26 cellular contexts compared by ENCODE assay signal in genomic region chr14:39006721-39007410, GRCh38.
"Had no signal": no experiment of that assay in that cellular context is flagged by ENCODE, and none has a peak within 500 bp of the region (broad histone marks: within the 10 kb centered on the region; RNA-seq: fewer than 3 reads in every experiment).

No MANE protein-coding gene starts in this region.

- DNase-seq: activated CD4-positive, alpha-beta T cell treated with anti-CD3 and anti-CD28 coated beads, Interleukin-2, amount 10 ng/mL, durations not matched to agents 24 days and 14 days; activated CD4-positive, CD25-positive, alpha-beta regulatory T cell; activated CD8-positive, alpha-beta T cell treated with anti-CD3 and anti-CD28 coated beads for 36 hours; activated naive CD4-positive, alpha-beta T cell; activated naive CD8-positive, alpha-beta T cell treated with anti-CD3 and anti-CD28 coated beads, Interleukin-2, amount 10 ng/mL, durations not matched to agents 7 days and 5 days; activated T-cell treated with anti-CD3 and anti-CD28 coated beads, Interleukin-2, amount 50 U/mL, for 1 hour; aorta; cerebellar nuclear complex; dermis blood vessel endothelial cell; effector memory CD4-positive, alpha-beta T cell; heart left ventricle; immature natural killer cell; left ventricle myocardium superior; mucosa of descending colon; naive B cell; right cardiac atrium; stimulated activated CD4-positive, alpha-beta T cell treated with anti-CD3 and anti-CD28 coated beads, Interleukin-15, amount 100 ng/mL, for 24 hours; stimulated activated CD4-positive, alpha-beta T cell treated with anti-CD3 and anti-CD28 coated beads, Interleukin-2, amount 100 ng/mL, for 48 hours; T-cell had no signal

- H3K27ac Mint-ChIP-seq: activated CD4-positive, alpha-beta T cell treated with anti-CD3 and anti-CD28 coated beads, Interleukin-2, amount 10 ng/mL, durations not matched to agents 24 days and 14 days; activated CD8-positive, alpha-beta T cell treated with anti-CD3 and anti-CD28 coated beads for 36 hours; activated naive CD8-positive, alpha-beta T cell treated with anti-CD3 and anti-CD28 coated beads, Interleukin-2, amount 10 ng/mL, durations not matched to agents 7 days and 5 days; activated T-helper 17 cell treated with anti-CD3 and anti-CD28 coated beads, Interleukin-2, amount 50 U/mL, for 72 hours; immature natural killer cell; naive B cell; stimulated activated naive CD8-positive, alpha-beta T cell treated with anti-CD3 and anti-CD28 coated beads, Interleukin-15, Interleukin-2, amounts not matched to agents 100 ng/mL and 50 ng/mL, for 24 hours; T-cell had no signal

- H3K4me3 Mint-ChIP-seq: activated CD4-positive, alpha-beta T cell treated with anti-CD3 and anti-CD28 coated beads, Interleukin-2, amount 10 ng/mL, durations not matched to agents 24 days and 14 days; activated CD8-positive, alpha-beta T cell treated with anti-CD3 and anti-CD28 coated beads for 36 hours; activated naive CD8-positive, alpha-beta T cell treated with anti-CD3 and anti-CD28 coated beads, Interleukin-2, amount 10 ng/mL, durations not matched to agents 7 days and 5 days; activated T-helper 17 cell treated with anti-CD3 and anti-CD28 coated beads, Interleukin-2, amount 50 U/mL, for 72 hours; immature natural killer cell; naive B cell; neural crest cell; stimulated activated naive CD8-positive, alpha-beta T cell treated with anti-CD3 and anti-CD28 coated beads, Interleukin-15, Interleukin-2, amounts not matched to agents 100 ng/mL and 50 ng/mL, for 24 hours; T-cell had no signal

- H3K4me1 ChIP-seq: gastroesophageal sphincter, prostate gland, tibial nerve had no signal

- H3K4me1 Mint-ChIP-seq: activated CD4-positive, alpha-beta T cell treated with anti-CD3 and anti-CD28 coated beads, Interleukin-2, amount 10 ng/mL, durations not matched to agents 24 days and 14 days; activated naive CD8-positive, alpha-beta T cell treated with anti-CD3 and anti-CD28 coated beads, Interleukin-2, amount 10 ng/mL, durations not matched to agents 7 days and 5 days; activated T-helper 17 cell treated with anti-CD3 and anti-CD28 coated beads, Interleukin-2, amount 50 U/mL, for 72 hours; naive B cell; neural crest cell; T-cell had no signal

- ATAC-seq: activated CD8-positive, alpha-beta T cell treated with anti-CD3 and anti-CD28 coated beads for 36 hours; activated T-helper 17 cell treated with anti-CD3 and anti-CD28 coated beads, Interleukin-2, amount 50 U/mL, for 72 hours; gastroesophageal sphincter; heart left ventricle; left ventricle myocardium superior; mucosa of descending colon; right cardiac atrium; T-cell had no signal

- H3K9me3 ChIP-seq: gastroesophageal sphincter, heart left ventricle, mucosa of descending colon, prostate gland, tibial nerve had no signal

- H3K27ac ChIP-seq: gastroesophageal sphincter, heart left ventricle, prostate gland, skin epidermis, tibial nerve had no signal

- H3K36me3 ChIP-seq: gastroesophageal sphincter, heart left ventricle, prostate gland, tibial nerve had no signal

- H3K27me3 Mint-ChIP-seq: activated CD8-positive, alpha-beta T cell treated with anti-CD3 and anti-CD28 coated beads for 36 hours; stimulated activated naive CD8-positive, alpha-beta T cell treated with anti-CD3 and anti-CD28 coated beads, Interleukin-15, Interleukin-2, amounts not matched to agents 100 ng/mL and 50 ng/mL, for 24 hours had no signal

- H3K4me3 ChIP-seq: gastroesophageal sphincter, heart left ventricle, mucosa of descending colon, prostate gland, skin epidermis, tibial nerve had no signal

- H3K9me3 Mint-ChIP-seq: activated CD4-positive, alpha-beta T cell treated with anti-CD3 and anti-CD28 coated beads, Interleukin-2, amount 10 ng/mL, durations not matched to agents 24 days and 14 days; activated CD8-positive, alpha-beta T cell treated with anti-CD3 and anti-CD28 coated beads for 36 hours; activated naive CD8-positive, alpha-beta T cell treated with anti-CD3 and anti-CD28 coated beads, Interleukin-2, amount 10 ng/mL, durations not matched to agents 7 days and 5 days; activated T-helper 17 cell treated with anti-CD3 and anti-CD28 coated beads, Interleukin-2, amount 50 U/mL, for 72 hours; immature natural killer cell; neural crest cell; stimulated activated naive CD8-positive, alpha-beta T cell treated with anti-CD3 and anti-CD28 coated beads, Interleukin-15, Interleukin-2, amounts not matched to agents 100 ng/mL and 50 ng/mL, for 24 hours; T-cell had no signal

- H3K36me3 Mint-ChIP-seq: activated naive CD8-positive, alpha-beta T cell treated with anti-CD3 and anti-CD28 coated beads, Interleukin-2, amount 10 ng/mL, durations not matched to agents 7 days and 5 days; immature natural killer cell; T-cell had no signal

- H3K27me3 ChIP-seq: gastroesophageal sphincter, heart left ventricle, tibial nerve had no signal
